In genomic region chr3:137988982-137989381, GRCh38 we compare ENCODE assay signal across 13 cellular contexts.
DNase-seq lines count a peak whose midpoint lies in the region; ATAC-seq and TF ChIP-seq lines count a peak whose summit lies in the region.
"Had no signal": no experiment of that assay in that cellular context is flagged by ENCODE, and none has a peak within 500 bp of the region (broad histone marks: within the 10 kb centered on the region; RNA-seq: fewer than 3 reads in every experiment).

No MANE protein-coding gene starts in this region.

- ATAC-seq in GM19043 (IDR thresholded peaks at IDR 0.05; ENCODE audit: low read depth, unreplicated experiment) (peak; percentile 58), HG02623 (IDR thresholded peaks at IDR 0.05; ENCODE audit: unreplicated experiment) (peak; percentile 66), HG03442 (IDR thresholded peaks at IDR 0.05; ENCODE audit: unreplicated experiment) (peak; percentile 72)
- ATAC-seq: left cardiac atrium had no signal

- TF ChIP-seq CTCF in GM06990 (IDR thresholded peaks at IDR 0.05; ENCODE audit: insufficient read depth, low read length, poor library complexity, severe bottlenecking) = no peak

- no peaks in the 10 kb centered on the region for H3K36me3 ChIP-seq in GM06990 (ENCODE audit: control insufficient read depth, insufficient read depth, low read length)
- H3K36me3 ChIP-seq: pancreas had no signal

- DNase-seq in GM06990 (ENCODE audit: extremely low read depth, insufficient read length) (peak; percentile 51), NCI-H345 (lab: John Stamatoyannopoulos, UW) (no peak), NCI-H510A (lab: John Stamatoyannopoulos, UW) (no peak), NCI-H524 (lab: John Stamatoyannopoulos, UW) (no peak)
- no peak for DNase-seq in stimulated activated CD4-positive, alpha-beta T cell treated with anti-CD3 and anti-CD28 coated beads, Interleukin-12 subunit alpha, Interleukin-12 subunit beta, amount 100 ng/mL, for 4 hours
- DNase-seq: activated CD4-positive, alpha-beta T cell treated with anti-CD3 and anti-CD28 coated beads, Interleukin-2, amount 10 ng/mL, durations not matched to agents 24 days and 14 days; left cardiac atrium; NCI-H2029; pancreas; SHP77 treated with DMSO at 0.1 percent for 48 hours had no signal

- no peaks in the 10 kb centered on the region for H3K27me3 ChIP-seq in GM06990 (replicated peaks; ENCODE audit: control insufficient read depth, insufficient read depth, low read length)
- H3K27me3 ChIP-seq: pancreas had no signal

- H3K4me3 ChIP-seq in GM06990 (replicated peaks; ENCODE audit: low read depth, low read length) = no peak overlapping the region
- H3K4me3 ChIP-seq: pancreas had no signal
